In the genomic region with DNA sequence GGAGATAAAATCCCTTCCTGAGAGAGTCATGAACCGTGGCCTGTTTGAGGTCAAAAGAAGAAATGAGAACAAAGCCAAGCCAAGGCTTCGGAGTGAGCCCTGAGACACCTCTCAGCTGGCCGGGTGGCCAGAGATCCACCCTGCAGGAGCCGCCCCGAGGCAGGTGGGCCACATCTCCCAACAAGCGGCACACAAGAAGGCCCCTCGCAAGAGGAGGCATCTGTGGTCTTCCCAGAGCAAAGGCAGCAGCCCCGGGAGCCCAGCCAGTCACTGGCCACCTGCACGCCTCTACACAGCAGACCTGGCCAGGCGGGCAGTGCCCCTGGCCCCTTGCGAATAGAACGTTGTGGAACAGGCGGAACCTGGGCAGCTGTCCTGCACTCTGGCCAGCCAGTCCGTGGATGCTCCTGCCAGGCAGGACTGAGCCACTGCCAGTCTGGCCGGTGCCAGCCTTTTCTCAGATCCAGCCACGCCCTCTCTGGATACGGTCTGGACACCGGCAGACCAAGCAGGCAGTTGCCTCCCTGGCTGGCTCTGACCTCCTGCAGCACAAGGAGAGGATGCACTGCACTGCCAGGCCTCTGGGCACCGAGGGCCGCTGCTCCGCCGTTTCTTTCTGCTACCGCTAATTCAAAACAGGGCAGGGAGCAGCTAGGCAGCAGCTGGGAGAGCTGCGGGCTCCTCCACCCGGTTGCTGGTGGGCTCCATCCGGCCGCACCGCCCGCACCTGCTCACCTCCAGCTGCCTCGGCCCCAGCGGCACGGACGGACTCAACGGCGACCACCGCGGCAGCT, we compare ENCODE assay signal across 11 cellular contexts. TPM values are rescaled to one million over a fixed set of nuclear protein-coding genes. Genes with fewer than 3 reads are reported as not detected.
A peak's percentile ranks its signal among the peaks of the same experiment; 100 is the strongest.
DNase-seq lines count a peak whose midpoint lies in the region; ATAC-seq, FAIRE-seq and TF ChIP-seq lines count a peak whose summit lies in the region.
"Had no signal": no experiment of that assay in that cellular context is flagged by ENCODE, and none has a peak within 500 bp of the region (broad histone marks: within the 10 kb centered on the region; RNA-seq: fewer than 3 reads in every experiment).

No MANE protein-coding gene starts in this region.

- no peaks in the 10 kb centered on the region for H3K79me2 ChIP-seq in endothelial cell of umbilical vein (ENCODE audit: control insufficient read depth, insufficient read depth, low read length)

- H3K27me3 ChIP-seq in breast epithelium: no peaks in the 10 kb centered on the region
- H3K27me3 ChIP-seq in endothelial cell of umbilical vein (ENCODE audit: control insufficient read depth in 2 of 2, insufficient read depth in 2 of 2, low read length in 2 of 2): peaks cover 23 to 34% of the 10 kb centered on the region in 2 experiments
- no peaks in the 10 kb centered on the region for H3K27me3 ChIP-seq in vagina

- TF ChIP-seq CTCF in breast epithelium (IDR thresholded peaks at IDR 0.05): no peak
- no peak for TF ChIP-seq CTCF in MCF 10A (IDR thresholded peaks at IDR 0.05; ENCODE audit: unreplicated experiment)
- no peak for TF ChIP-seq CTCF in endothelial cell of umbilical vein (IDR thresholded peaks at IDR 0.05; ENCODE audit: extremely low read depth in 1 of 2, insufficient read depth in 1 of 2, low read depth in 1 of 2, low read length in 2 of 2)
- TF ChIP-seq CTCF in vagina (IDR thresholded peaks at IDR 0.05): no peak

- no TSS peak for BruUV-seq in MCF 10A (replicated peaks; lab: Mats Ljungman, UMichigan)
- no TSS peak for BruUV-seq in endothelial cell of umbilical vein (replicated peaks; lab: Mats Ljungman, UMichigan)

- H3K27me3 Mint-ChIP-seq in MCF 10A (ENCODE audit: insufficient read depth, unreplicated experiment): peaks cover 49% of the 10 kb centered on the region

- TF ChIP-seq POLR2A in breast epithelium (IDR thresholded peaks at IDR 0.05) (no peak), endothelial cell of umbilical vein (IDR thresholded peaks at IDR 0.05; ENCODE audit: low read depth, low read length) (no peak), vagina (IDR thresholded peaks at IDR 0.05) (no peak)

- DNase-seq in breast epithelium (ENCODE audit: low spot score in 2 of 2) (peak; percentile 57 to 75), MCF 10A (ENCODE audit: unreplicated experiment) (no peak), endothelial cell of umbilical vein (ENCODE audit: low read depth, low spot score) (no peak), myocyte (ENCODE audit: low read depth) (peak; percentile 17), vagina (ENCODE audit: extremely low spot score in 2 of 2) (no peak), NOMO-1 treated with dmso at 0.1 percent for 144 hours (lab: John Stamatoyannopoulos, UW; ENCODE audit: unreplicated experiment) (no peak)
- DNase-seq: activated CD4-positive, alpha-beta T cell treated with anti-CD3 and anti-CD28 coated beads for 4 hours; CD8-positive, alpha-beta memory T cell; NCI-H1105 treated with DMSO at 0.1 percent for 48 hours had no signal

- POLR2A ChIA-PET in MCF 10A (lab: Yijun Ruan, JAX) (no interaction called here), endothelial cell of umbilical vein (lab: Charles Lee) (no interaction called here)

- no peaks in the 10 kb centered on the region for H3K9me3 ChIP-seq in breast epithelium
- H3K9me3 ChIP-seq in endothelial cell of umbilical vein (replicated peaks; ENCODE audit: control insufficient read depth, insufficient read depth, low read length): no peaks in the 10 kb centered on the region
- H3K9me3 ChIP-seq in vagina: no peaks in the 10 kb centered on the region

- intact Hi-C loops in breast epithelium (cut with DNase I; ENCODE audit: low total_unique reads) (no loop called here), MCF 10A (cut with micrococcal nuclease) (no loop called here), endothelial cell of umbilical vein (cut with micrococcal nuclease) (loop anchor here (10.0 kb wide), 1 partner anchor 311 kb away; no protein-coding TSS in a partner anchor), vagina (cut with DNase I) (no loop called here)

- no peaks in the 10 kb centered on the region for H3K9me3 Mint-ChIP-seq in MCF 10A (ENCODE audit: unreplicated experiment)

- no peak overlapping the region for H3K27ac Mint-ChIP-seq in MCF 10A (ENCODE audit: low read depth, unreplicated experiment)

- CTCF ChIA-PET in MCF 10A (lab: Yijun Ruan, JAX): interaction anchor here (0.6 kb wide), 1 partner anchor 8 kb away, joined by 3 read pairs; no protein-coding TSS in a partner anchor
- CTCF ChIA-PET in endothelial cell of umbilical vein (lab: Charles Lee): interaction anchor here (0.8 to 1.9 kb wide), 2 partner anchors 9 to 311 kb away, joined by 3 to 5 read pairs; no protein-coding TSS in a partner anchor

- no peaks in the 10 kb centered on the region for H3K9me1 ChIP-seq in endothelial cell of umbilical vein (replicated peaks; ENCODE audit: control insufficient read depth, extremely low read depth, insufficient read depth, low read length)

- H3K4me2 ChIP-seq in endothelial cell of umbilical vein (ENCODE audit: insufficient read depth, low read length): peak overlapping the region; percentile 36

- no peaks in the 10 kb centered on the region for H4K20me1 ChIP-seq in endothelial cell of umbilical vein (replicated peaks; ENCODE audit: control insufficient read depth, extremely low read depth, insufficient read depth, low read length)

- no peak for FAIRE-seq in endothelial cell of umbilical vein (lab: Jason Lieb, UNC)

- no peak overlapping the region for H3K4me3 Mint-ChIP-seq in MCF 10A (ENCODE audit: unreplicated experiment)

- H3K36me3 Mint-ChIP-seq in MCF 10A (ENCODE audit: insufficient read depth, unreplicated experiment): no peaks in the 10 kb centered on the region
- H3K36me3 Mint-ChIP-seq: CD8-positive, alpha-beta memory T cell had no signal

- no peaks in the 10 kb centered on the region for H3K36me3 ChIP-seq in breast epithelium
- H3K36me3 ChIP-seq in endothelial cell of umbilical vein (ENCODE audit: control insufficient read depth in 2 of 2, extremely low read depth in 1 of 2, insufficient read depth in 2 of 2, low read length in 2 of 2): no peaks in the 10 kb centered on the region
- no peaks in the 10 kb centered on the region for H3K36me3 ChIP-seq in vagina

- H2AFZ ChIP-seq in endothelial cell of umbilical vein (ENCODE audit: low read depth, low read length): peak overlapping the region; percentile 58

- no peak overlapping the region for H3K9ac ChIP-seq in endothelial cell of umbilical vein (replicated peaks; ENCODE audit: extremely low read depth, insufficient read depth, low read length)

- H3K4me3 ChIP-seq in breast epithelium (peak overlapping the region; percentile 34 to 66 (median 41)), endothelial cell of umbilical vein (replicated peaks in 1 of 3; ENCODE audit: insufficient read depth in 1 of 3, low read depth in 1 of 3, low read length in 3 of 3) (peak overlapping the region in 1 of 3 experiments; percentile 18), vagina (peak overlapping the region; percentile 20 to 29)

- ATAC-seq in GM18909 (IDR thresholded peaks at IDR 0.05; ENCODE audit: poor library complexity, unreplicated experiment) (no peak), HG02938 (IDR thresholded peaks at IDR 0.05; ENCODE audit: unreplicated experiment) (no peak)

- peaks cover 6% of the 10 kb centered on the region for H3K4me1 Mint-ChIP-seq in MCF 10A (ENCODE audit: insufficient read depth, unreplicated experiment)

- H3K27ac ChIP-seq in breast epithelium (peak overlapping the region in 1 of 2 donors; percentile 63), endothelial cell of umbilical vein (ENCODE audit: insufficient read depth, low read depth, low read length) (no peak overlapping the region), vagina (no peak overlapping the region)

- H3K4me1 ChIP-seq in breast epithelium: peaks cover 3 to 10% of the 10 kb centered on the region in 2 donors
- H3K4me1 ChIP-seq in endothelial cell of umbilical vein (ENCODE audit: control insufficient read depth, extremely low read depth, insufficient read depth, low read length): no peaks in the 10 kb centered on the region
- peaks cover 6% of the 10 kb centered on the region for H3K4me1 ChIP-seq in vagina

- dilution Hi-C loops in endothelial cell of umbilical vein (cut with MboI; ENCODE audit: extremely low pct_ligation_motif_present, low sequenced_read_pairs): no loop called here

TF ChIP-seq in endothelial cell of umbilical vein, 7 proteins besides CTCF, POLR2A, EP300 and RAD21:
- TF ChIP-seq MYC (IDR thresholded peaks at IDR 0.05; ENCODE audit: low read depth, low read length) (no peak), EZH2 (IDR thresholded peaks at IDR 0.05; ENCODE audit: borderline replicate concordance, low read depth, low read length, severe bottlenecking) (peak; percentile 78)
TF ChIP-seq in endothelial cell of umbilical vein: peak in this region for 1.

RNA-seq across cellular contexts. Expression of gene AFDN, which starts 30.6 kb away (rescaled TPM):
- total RNA-seq in breast epithelium: 100 to 1,000 TPM in 2 of 3 donors, 10 to 100 TPM in 1; 93.1 to 292 (median 170) TPM
- 115 and 124 TPM in 2 replicates for total RNA-seq in MCF 10A (2022)
- 128 and 134 TPM in 2 replicates for total RNA-seq in endothelial cell of umbilical vein
- 28.0 and 31.0 TPM in 2 replicates for polyA plus RNA-seq in endothelial cell of umbilical vein
- polyA plus RNA-seq in endothelial cell of umbilical vein (2011; cell fraction: cytosol; rRNA removed): 24.2 and 26.6 TPM in 2 replicates
- polyA plus RNA-seq in endothelial cell of umbilical vein (2011; cell fraction: nucleus; rRNA removed): 238 and 251 TPM in 2 replicates
- polyA plus RNA-seq in endothelial cell of umbilical vein (2012): 39.8 and 43.9 TPM in 2 replicates
- polyA minus RNA-seq in endothelial cell of umbilical vein: 146 and 171 TPM in 2 replicates
- 15.5 TPM for polyA minus RNA-seq in endothelial cell of umbilical vein (2011; cell fraction: cytosol; rRNA and poly(A)+ RNA removed)
- 258 and 322 TPM in 2 replicates for polyA minus RNA-seq in endothelial cell of umbilical vein (2011; cell fraction: nucleus; rRNA and poly(A)+ RNA removed)
- 28.4 and 32.0 TPM in 2 replicates for total RNA-seq in myocyte
- 13.1 TPM for polyA plus RNA-seq in myocyte (2012)
- total RNA-seq in vagina: 162 TPM

Comparison
In these comparisons a context has a peak if more than half of its experiments do, and no peak if none do; other contexts are left out.
1. DNase-seq: peak in breast epithelium (2 of 2) and myocyte (single experiment); none in MCF 10A (single experiment), endothelial cell of umbilical vein (single experiment), vagina (0 of 2) and NOMO-1 treated with dmso at 0.1 percent for 144 hours (single experiment).